In genomic region chr17:7982171-7982570, GRCh38 we compare ENCODE assay signal across 12 cellular contexts. TPM values are rescaled to one million over a fixed set of nuclear protein-coding genes. Genes with fewer than 3 reads are reported as not detected.
DNase-seq lines count a peak whose midpoint lies in the region; ATAC-seq and TF ChIP-seq lines count a peak whose summit lies in the region.
"Had no signal": no experiment of that assay in that cellular context is flagged by ENCODE, and none has a peak within 500 bp of the region (broad histone marks: within the 10 kb centered on the region; RNA-seq: fewer than 3 reads in every experiment).

No MANE protein-coding gene starts in this region.

- no peak for TF ChIP-seq CTCF in IMR-90 (conservative IDR thresholded peaks at IDR 0.05; ENCODE audit: low read depth, low read length)

- no peaks in the 10 kb centered on the region for H3K79me1 ChIP-seq in IMR-90 (ENCODE audit: low read depth in 1 of 2, low read length in 2 of 2)

- no peak overlapping the region for H2AK5ac ChIP-seq in IMR-90 (ENCODE audit: low read depth, low read length)

- peak overlapping the region; percentile 5 for H2BK5ac ChIP-seq in IMR-90 (ENCODE audit: low read depth, low read length, poor library complexity, severe bottlenecking)

- H3K18ac ChIP-seq in IMR-90 (ENCODE audit: low read depth, low read length) = peak overlapping the region; percentile 31; the same call in 1 of the 2 replicates

- dilution Hi-C loops in IMR-90 (cut with HindIII; ENCODE audit: low sequenced_read_pairs, unreplicated experiment) = no loop called here

- no peak overlapping the region for H3K9ac ChIP-seq in IMR-90 (ENCODE audit: low read depth, low read length)

- peak overlapping the region; percentile 82 for H4K5ac ChIP-seq in IMR-90 (ENCODE audit: low read depth, low read length)

- no peak overlapping the region for H2AK9ac ChIP-seq in IMR-90 (replicated peaks; ENCODE audit: low read depth, low read length, poor library complexity)

- no TSS peak for BruUV-seq in IMR-90 (replicated peaks; lab: Mats Ljungman, UMichigan)

- H3K79me2 ChIP-seq in ACC112 (ENCODE audit: control insufficient read depth, insufficient read depth, low read length, unreplicated experiment) = no peaks in the 10 kb centered on the region

- H3K4me3 ChIP-seq in ACC112 (ENCODE audit: low read depth, low read length) (peak overlapping the region; percentile 38), IMR-90 (ENCODE audit: insufficient read depth, low read depth, low read length) (no peak overlapping the region), SJCRH30 (no peak overlapping the region)
- H3K4me3 ChIP-seq: coronary artery, heart left ventricle had no signal

- TF ChIP-seq RAD21 in IMR-90 (IDR thresholded peaks at IDR 0.05; ENCODE audit: low read length) = no peak

- peaks cover 0 to 10% (median 0%) of the 10 kb centered on the region in 5 donors for H3K27me3 Mint-ChIP-seq in naive thymus-derived CD8-positive, alpha-beta T cell

- 0 out of 3 replicates have a peak overlapping the region, but pooled peaks have one; percentile 29 for H2BK15ac ChIP-seq in IMR-90 (ENCODE audit: low read depth, low read length)

- H3K36me3 ChIP-seq in ACC112 (ENCODE audit: insufficient read depth, low read length) (no peaks in the 10 kb centered on the region), IMR-90 (ENCODE audit: control insufficient read depth, insufficient read depth, low read length) (no peaks in the 10 kb centered on the region), SJCRH30 (no peaks in the 10 kb centered on the region)
- H3K36me3 ChIP-seq: heart left ventricle had no signal

- peak overlapping the region; percentile 53; the same call in 1 of the 2 replicates for H3K4me2 ChIP-seq in IMR-90 (ENCODE audit: low read depth, low read length)

- DNase-seq in IMR-90 (peak; percentile 78), amniotic stem cell (lab: John Stamatoyannopoulos, UW) (peak; percentile 73), iris pigment epithelial cell (ENCODE audit: low read depth) (peak; percentile 79), foreskin melanocyte (no peak), SJCRH30 (no peak)
- DNase-seq in naive thymus-derived CD8-positive, alpha-beta T cell = no peak
- DNase-seq: heart left ventricle, T-helper 1 cell had no signal

- H3K9me3 Mint-ChIP-seq in naive thymus-derived CD8-positive, alpha-beta T cell = peaks cover 0 to 3% (median 0%) of the 10 kb centered on the region in 9 donors
- H3K9me3 Mint-ChIP-seq: activated naive CD4-positive, alpha-beta T cell treated with anti-CD3 and anti-CD28 coated beads, Interleukin-2, amount 50 U/mL, for 24 hours had no signal

- H3K9me1 ChIP-seq in IMR-90 (ENCODE audit: insufficient read depth, low read length) = peaks cover 3% of the 10 kb centered on the region

- H3K23ac ChIP-seq in IMR-90 (ENCODE audit: low read depth, low read length) = no peak overlapping the region

- H3K27ac ChIP-seq in ACC112 (ENCODE audit: low read depth, low read length) (peak overlapping the region; percentile 40), IMR-90 (ENCODE audit: insufficient read depth, low read length) (no peak overlapping the region), SJCRH30 (no peak overlapping the region)
- H3K27ac ChIP-seq: coronary artery, heart left ventricle had no signal

- no peaks in the 10 kb centered on the region for H3K9me3 ChIP-seq in IMR-90 (ENCODE audit: control insufficient read depth, insufficient read depth, low read length)
- H3K9me3 ChIP-seq in SJCRH30 (replicated peaks) = no peaks in the 10 kb centered on the region
- H3K9me3 ChIP-seq: heart left ventricle had no signal

- H2AFZ ChIP-seq in ACC112 (ENCODE audit: low read length, unreplicated experiment) (peak overlapping the region; percentile 26), IMR-90 (replicated peaks; ENCODE audit: low read length, poor library complexity) (peak overlapping the region; percentile 64)

- H3K14ac ChIP-seq in IMR-90 (replicated peaks; ENCODE audit: low read depth, low read length) = peak overlapping the region; percentile 56; the same call in 1 of the 2 replicates

- no peak overlapping the region for H3K56ac ChIP-seq in IMR-90 (ENCODE audit: extremely low read depth, insufficient read depth, low read length)

- H4K91ac ChIP-seq in IMR-90 (ENCODE audit: insufficient read depth, low read depth, low read length) = no peak overlapping the region

- H2BK120ac ChIP-seq in IMR-90 (ENCODE audit: low read depth, low read length) = peak overlapping the region; percentile 54

- WGBS in IMR-90 (ENCODE audit: extremely low coverage in 2 of 2, insufficient read length in 1 of 2), 2 experiments = 16% methylated on average over 2 of the region's 7 CpGs; no CpG with 5 or more reads in 1 of the 2 experiments

- no peaks in the 10 kb centered on the region for H4K20me1 ChIP-seq in IMR-90 (ENCODE audit: insufficient read depth, low read length)

- ATAC-seq in IMR-90 (ENCODE audit: low read depth) = peak; percentile 92
- no peak for ATAC-seq in naive thymus-derived CD8-positive, alpha-beta T cell
- no peak for ATAC-seq in GM19023 (IDR thresholded peaks at IDR 0.05; ENCODE audit: unreplicated experiment)

- H3K4me1 ChIP-seq in ACC112 (ENCODE audit: control insufficient read depth, insufficient read depth, low read length, unreplicated experiment) (peaks cover 7% of the 10 kb centered on the region), IMR-90 (ENCODE audit: control insufficient read depth, insufficient read depth, low read length) (peaks cover 9% of the 10 kb centered on the region; the same call in 1 of the 2 replicates), SJCRH30 (no peaks in the 10 kb centered on the region)

- H3K27ac Mint-ChIP-seq in naive thymus-derived CD8-positive, alpha-beta T cell = no peak overlapping the region
- H3K27ac Mint-ChIP-seq: activated naive CD4-positive, alpha-beta T cell treated with anti-CD3 and anti-CD28 coated beads, Interleukin-2, amount 50 U/mL, for 24 hours had no signal

- CTCF ChIA-PET in IMR-90 (lab: Yijun Ruan, JAX) = interaction anchor here (0.9 to 1.5 kb wide), 3 partner anchors 59 to 120 kb away, joined by 3 to 6 read pairs (median 3); partner anchors contain the start of gene RNF227

- H3K4me3 Mint-ChIP-seq in naive thymus-derived CD8-positive, alpha-beta T cell = no peak overlapping the region
- H3K4me3 Mint-ChIP-seq: activated naive CD4-positive, alpha-beta T cell treated with anti-CD3 and anti-CD28 coated beads, Interleukin-2, amount 50 U/mL, for 24 hours had no signal

- peaks cover 0 to under 1% (median 0%) of the 10 kb centered on the region in 3 donors for H3K36me3 Mint-ChIP-seq in naive thymus-derived CD8-positive, alpha-beta T cell

- 0 out of 2 replicates have a peak overlapping the region, but pooled peaks have one; percentile 16 for H3K4ac ChIP-seq in IMR-90 (ENCODE audit: low read depth, low read length)

- no peaks in the 10 kb centered on the region for H3K27me3 ChIP-seq in ACC112 (ENCODE audit: insufficient read depth, low read length)
- H3K27me3 ChIP-seq in IMR-90 (ENCODE audit: control insufficient read depth, insufficient read depth, low read length) = 0 out of 2 replicates have a peak, but pooled peaks cover 2% of the 10 kb centered on the region
- no peaks in the 10 kb centered on the region for H3K27me3 ChIP-seq in SJCRH30

- in situ Hi-C loops in IMR-90 (cut with MboI; ENCODE audit: low sequenced_read_pairs) = loop anchor here (25.0 kb wide), 1 partner anchor 245 kb away; no protein-coding TSS in a partner anchor

- peak overlapping the region; percentile 47; the same call in 1 of the 2 replicates for H2BK20ac ChIP-seq in IMR-90 (ENCODE audit: low read depth, low read length)

- H3K4me1 Mint-ChIP-seq in naive thymus-derived CD8-positive, alpha-beta T cell = no peaks in the 10 kb centered on the region
- H3K4me1 Mint-ChIP-seq: activated naive CD4-positive, alpha-beta T cell treated with anti-CD3 and anti-CD28 coated beads, Interleukin-2, amount 50 U/mL, for 24 hours had no signal

- H4K8ac ChIP-seq in IMR-90 (ENCODE audit: low read depth in 2 of 2, low read length in 2 of 2) = peak overlapping the region; percentile 23 to 76; a peak in 1 of 4 replicates

- intact Hi-C loops in IMR-90 (cut with micrococcal nuclease) = no loop called here

- TF ChIP-seq POLR2A in IMR-90 (IDR thresholded peaks at IDR 0.05; ENCODE audit: low read depth, low read length) = no peak

- POLR2A ChIA-PET in IMR-90 (lab: Charles Lee; ENCODE audit: unreplicated experiment) = no interaction called here
- POLR2A ChIA-PET in naive thymus-derived CD8-positive, alpha-beta T cell (lab: Charles Lee) = no interaction called here

RNA-seq across cellular contexts. Expression of gene GUCY2D, which starts 20.2 kb away (rescaled TPM):
- not detected in 2 replicates for total RNA-seq in IMR-90 (2012; rRNA removed)
- 0.03 TPM in 1 of 2 replicates, not detected in the other for polyA plus RNA-seq in IMR-90 (2012; rRNA removed)
- polyA plus RNA-seq in IMR-90 (2012; cell fraction: cytosol; rRNA removed) = not detected in 2 replicates
- not detected in 2 replicates for polyA plus RNA-seq in IMR-90 (2012; cell fraction: nucleus; rRNA removed; ENCODE audit: low replicate concordance)
- total RNA-seq in naive thymus-derived CD8-positive, alpha-beta T cell = not detected
- polyA plus RNA-seq in naive thymus-derived CD8-positive, alpha-beta T cell = under 1 TPM in 1 of 3 donors, not detected in 2; 0.17 TPM
- total RNA-seq in SJCRH30 (2014; rRNA removed; shearing (Covaris generic)) = not detected in 2 replicates
- total RNA-seq: heart left ventricle had no signal

RNA-seq across cellular contexts. Expression of gene CNTROB, which starts 50.2 kb away (rescaled TPM):
- 12.5 and 12.7 TPM in 2 replicates for total RNA-seq in IMR-90 (2012; rRNA removed)
- 26.3 and 26.4 TPM in 2 replicates for polyA plus RNA-seq in IMR-90 (2012; rRNA removed)
- polyA plus RNA-seq in IMR-90 (2012; cell fraction: cytosol; rRNA removed) = 16.7 and 17.4 TPM in 2 replicates
- 114 and 129 TPM in 2 replicates for polyA plus RNA-seq in IMR-90 (2012; cell fraction: nucleus; rRNA removed; ENCODE audit: low replicate concordance)
- total RNA-seq in naive thymus-derived CD8-positive, alpha-beta T cell = 10 to 100 TPM; 35.2 to 43.0 TPM
- polyA plus RNA-seq in naive thymus-derived CD8-positive, alpha-beta T cell = 10 to 100 TPM in 2 of 3 donors, 1 to 10 TPM in 1; 7.6 to 18.5 (median 12.4) TPM
- 27.5 and 29.8 TPM in 2 replicates for total RNA-seq in SJCRH30 (2014; rRNA removed; shearing (Covaris generic))

RNA-seq across cellular contexts. Expression of gene TRAPPC1, which starts 50.4 kb away (rescaled TPM):
- 31.4 and 50.4 TPM in 2 replicates for total RNA-seq in IMR-90 (2012; rRNA removed)
- polyA plus RNA-seq in IMR-90 (2012; rRNA removed) = 303 and 341 TPM in 2 replicates
- 541 and 542 TPM in 2 replicates for polyA plus RNA-seq in IMR-90 (2012; cell fraction: cytosol; rRNA removed)
- polyA plus RNA-seq in IMR-90 (2012; cell fraction: nucleus; rRNA removed; ENCODE audit: low replicate concordance) = 96.2 and 138 TPM in 2 replicates
- total RNA-seq in naive thymus-derived CD8-positive, alpha-beta T cell = 100 to 1,000 TPM in 1 of 2 experiments, 10 to 100 TPM in 1; 93.4 to 120 TPM
- 100 to 1,000 TPM; 199 to 219 (median 205) TPM for polyA plus RNA-seq in naive thymus-derived CD8-positive, alpha-beta T cell
- total RNA-seq in SJCRH30 (2014; rRNA removed; shearing (Covaris generic)) = 36.5 and 38.8 TPM in 2 replicates

RNA-seq across cellular contexts. Expression of gene KCNAB3, which starts 52.5 kb away (rescaled TPM):
- 0.36 and 0.56 TPM in 2 replicates for total RNA-seq in IMR-90 (2012; rRNA removed)
- 4.2 and 4.9 TPM in 2 replicates for polyA plus RNA-seq in IMR-90 (2012; rRNA removed)
- 1.4 and 1.9 TPM in 2 replicates for polyA plus RNA-seq in IMR-90 (2012; cell fraction: cytosol; rRNA removed)
- 55.4 and 58.5 TPM in 2 replicates for polyA plus RNA-seq in IMR-90 (2012; cell fraction: nucleus; rRNA removed; ENCODE audit: low replicate concordance)
- total RNA-seq in naive thymus-derived CD8-positive, alpha-beta T cell = 10 to 100 TPM; 16.1 to 19.4 TPM
- polyA plus RNA-seq in naive thymus-derived CD8-positive, alpha-beta T cell = under 1 TPM in 2 of 3 donors, not detected in 1; 0.44 to 0.80 TPM
- 0.61 and 0.73 TPM in 2 replicates for total RNA-seq in SJCRH30 (2014; rRNA removed; shearing (Covaris generic))

RNA-seq across cellular contexts. Expression of gene ALOX15B, which starts 56.7 kb away (rescaled TPM):
- total RNA-seq in IMR-90 (2012; rRNA removed) = not detected in 2 replicates
- not detected in 2 replicates for polyA plus RNA-seq in IMR-90 (2012; rRNA removed)
- 0.03 TPM in 1 of 2 replicates, not detected in the other for polyA plus RNA-seq in IMR-90 (2012; cell fraction: cytosol; rRNA removed)
- polyA plus RNA-seq in IMR-90 (2012; cell fraction: nucleus; rRNA removed; ENCODE audit: low replicate concordance) = not detected in 2 replicates
- total RNA-seq in naive thymus-derived CD8-positive, alpha-beta T cell = not detected
- polyA plus RNA-seq in naive thymus-derived CD8-positive, alpha-beta T cell = not detected
- total RNA-seq in SJCRH30 (2014; rRNA removed; shearing (Covaris generic)) = not detected in 2 replicates

Comparison
In these comparisons a context has a peak if more than half of its experiments do, and no peak if none do; other contexts are left out.
1. DNase-seq: peak in IMR-90 (single experiment), amniotic stem cell (single experiment) and iris pigment epithelial cell (single experiment); none in foreskin melanocyte (single experiment), naive thymus-derived CD8-positive, alpha-beta T cell (0 of 10) and SJCRH30 (0 of 2).